ENCODE assay signal across 1 cellular context in the genomic region with DNA sequence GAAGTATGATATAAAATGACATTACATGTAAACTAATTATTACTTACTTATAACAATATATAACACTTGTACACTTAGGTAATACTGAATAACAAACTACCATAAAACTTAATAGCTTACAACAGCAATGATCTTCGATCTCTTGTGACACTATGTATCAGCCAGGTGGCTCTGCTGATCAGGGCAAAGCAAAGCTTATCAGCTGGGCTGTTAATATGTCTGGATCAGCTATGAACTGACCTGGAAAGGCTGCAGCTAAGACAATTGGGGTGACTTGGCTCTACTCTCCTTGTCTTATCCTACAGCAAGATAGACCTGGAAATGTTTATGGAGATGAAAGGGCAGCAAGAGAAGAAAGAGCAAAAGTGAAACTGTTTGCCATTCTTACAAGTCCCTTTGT.
TF ChIP-seq lines count a peak whose summit lies in the region.

No MANE protein-coding gene starts in this region.

TF ChIP-seq in GM23338, 12 proteins besides CTCF, POLR2A, EP300 and RAD21 (continued from another document):
- TF ChIP-seq, protein P1, sequence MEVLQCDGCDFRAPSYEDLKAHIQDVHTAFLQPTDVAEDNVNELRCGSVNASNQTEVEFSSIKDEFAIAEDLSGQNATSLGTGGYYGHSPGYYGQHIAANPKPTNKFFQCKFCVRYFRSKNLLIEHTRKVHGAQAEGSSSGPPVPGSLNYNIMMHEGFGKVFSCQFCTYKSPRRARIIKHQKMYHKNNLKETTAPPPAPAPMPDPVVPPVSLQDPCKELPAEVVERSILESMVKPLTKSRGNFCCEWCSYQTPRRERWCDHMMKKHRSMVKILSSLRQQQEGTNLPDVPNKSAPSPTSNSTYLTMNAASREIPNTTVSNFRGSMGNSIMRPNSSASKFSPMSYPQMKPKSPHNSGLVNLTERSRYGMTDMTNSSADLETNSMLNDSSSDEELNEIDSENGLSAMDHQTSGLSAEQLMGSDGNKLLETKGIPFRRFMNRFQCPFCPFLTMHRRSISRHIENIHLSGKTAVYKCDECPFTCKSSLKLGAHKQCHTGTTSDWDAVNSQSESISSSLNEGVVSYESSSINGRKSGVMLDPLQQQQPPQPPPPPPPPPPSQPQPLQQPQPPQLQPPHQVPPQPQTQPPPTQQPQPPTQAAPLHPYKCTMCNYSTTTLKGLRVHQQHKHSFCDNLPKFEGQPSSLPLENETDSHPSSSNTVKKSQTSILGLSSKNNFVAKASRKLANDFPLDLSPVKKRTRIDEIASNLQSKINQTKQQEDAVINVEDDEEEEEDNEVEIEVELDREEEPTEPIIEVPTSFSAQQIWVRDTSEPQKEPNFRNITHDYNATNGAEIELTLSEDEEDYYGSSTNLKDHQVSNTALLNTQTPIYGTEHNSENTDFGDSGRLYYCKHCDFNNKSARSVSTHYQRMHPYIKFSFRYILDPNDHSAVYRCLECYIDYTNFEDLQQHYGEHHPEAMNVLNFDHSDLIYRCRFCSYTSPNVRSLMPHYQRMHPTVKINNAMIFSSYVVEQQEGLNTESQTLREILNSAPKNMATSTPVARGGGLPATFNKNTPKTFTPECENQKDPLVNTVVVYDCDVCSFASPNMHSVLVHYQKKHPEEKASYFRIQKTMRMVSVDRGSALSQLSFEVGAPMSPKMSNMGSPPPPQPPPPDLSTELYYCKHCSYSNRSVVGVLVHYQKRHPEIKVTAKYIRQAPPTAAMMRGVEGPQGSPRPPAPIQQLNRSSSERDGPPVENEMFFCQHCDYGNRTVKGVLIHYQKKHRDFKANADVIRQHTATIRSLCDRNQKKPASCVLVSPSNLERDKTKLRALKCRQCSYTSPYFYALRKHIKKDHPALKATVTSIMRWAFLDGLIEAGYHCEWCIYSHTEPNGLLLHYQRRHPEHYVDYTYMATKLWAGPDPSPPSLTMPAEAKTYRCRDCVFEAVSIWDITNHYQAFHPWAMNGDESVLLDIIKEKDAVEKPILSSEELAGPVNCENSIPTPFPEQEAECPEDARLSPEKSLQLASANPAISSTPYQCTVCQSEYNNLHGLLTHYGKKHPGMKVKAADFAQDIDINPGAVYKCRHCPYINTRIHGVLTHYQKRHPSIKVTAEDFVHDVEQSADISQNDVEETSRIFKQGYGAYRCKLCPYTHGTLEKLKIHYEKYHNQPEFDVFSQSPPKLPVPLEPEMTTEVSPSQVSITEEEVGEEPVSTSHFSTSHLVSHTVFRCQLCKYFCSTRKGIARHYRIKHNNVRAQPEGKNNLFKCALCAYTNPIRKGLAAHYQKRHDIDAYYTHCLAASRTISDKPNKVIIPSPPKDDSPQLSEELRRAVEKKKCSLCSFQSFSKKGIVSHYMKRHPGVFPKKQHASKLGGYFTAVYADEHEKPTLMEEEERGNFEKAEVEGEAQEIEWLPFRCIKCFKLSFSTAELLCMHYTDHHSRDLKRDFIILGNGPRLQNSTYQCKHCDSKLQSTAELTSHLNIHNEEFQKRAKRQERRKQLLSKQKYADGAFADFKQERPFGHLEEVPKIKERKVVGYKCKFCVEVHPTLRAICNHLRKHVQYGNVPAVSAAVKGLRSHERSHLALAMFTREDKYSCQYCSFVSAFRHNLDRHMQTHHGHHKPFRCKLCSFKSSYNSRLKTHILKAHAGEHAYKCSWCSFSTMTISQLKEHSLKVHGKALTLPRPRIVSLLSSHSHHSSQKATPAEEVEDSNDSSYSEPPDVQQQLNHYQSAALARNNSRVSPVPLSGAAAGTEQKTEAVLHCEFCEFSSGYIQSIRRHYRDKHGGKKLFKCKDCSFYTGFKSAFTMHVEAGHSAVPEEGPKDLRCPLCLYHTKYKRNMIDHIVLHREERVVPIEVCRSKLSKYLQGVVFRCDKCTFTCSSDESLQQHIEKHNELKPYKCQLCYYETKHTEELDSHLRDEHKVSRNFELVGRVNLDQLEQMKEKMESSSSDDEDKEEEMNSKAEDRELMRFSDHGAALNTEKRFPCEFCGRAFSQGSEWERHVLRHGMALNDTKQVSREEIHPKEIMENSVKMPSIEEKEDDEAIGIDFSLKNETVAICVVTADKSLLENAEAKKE (CRISPR knock-in tag; IDR thresholded peaks at IDR 0.05) = no peak
- TF ChIP-seq EZH2phosphoT487 (IDR thresholded peaks at IDR 0.05; ENCODE audit: unreplicated experiment) = no peak
